ENCODE assay signal across 14 cellular contexts in genomic region chr22:25572708-25573161, GRCh38. TPM values are rescaled to one million over a fixed set of nuclear protein-coding genes. Genes with fewer than 3 reads are reported as not detected.
DNase-seq lines count a peak whose midpoint lies in the region; ATAC-seq, FAIRE-seq and TF ChIP-seq lines count a peak whose summit lies in the region.
"Had no signal": no experiment of that assay in that cellular context is flagged by ENCODE, and none has a peak within 500 bp of the region (broad histone marks: within the 10 kb centered on the region; RNA-seq: fewer than 3 reads in every experiment).

No MANE protein-coding gene starts in this region.

- TF ChIP-seq POLR2A in HepG2 (IDR thresholded peaks at IDR 0.05; ENCODE audit: insufficient read depth in 1 of 2, low read depth in 2 of 2, low read length in 2 of 2) (no peak), right lobe of liver (IDR thresholded peaks at IDR 0.05) (no peak)

- no peak for FAIRE-seq in HepG2 (lab: Jason Lieb, UNC)

- TF ChIP-seq CTCF in HepG2 (CRISPR knock-in tag; IDR thresholded peaks at IDR 0.05) (no peak), right lobe of liver (IDR thresholded peaks at IDR 0.05) (no peak), HFFc6 (IDR thresholded peaks at IDR 0.05) (no peak)

- DNase-seq in HepG2 (ENCODE audit: low spot score) (no peak), right lobe of liver (no peak), SKM-1 treated with dmso at 0.1 percent for 144 hours (lab: John Stamatoyannopoulos, UW; ENCODE audit: unreplicated experiment) (peak; percentile 5), HFFc6 (no peak), NCI-H524 (lab: John Stamatoyannopoulos, UW) (no peak), NCI-H2107 (lab: John Stamatoyannopoulos, UW) (no peak)
- no peak for DNase-seq in effector memory CD8-positive, alpha-beta T cell
- DNase-seq: kidney glomerular epithelial cell; NCI-H1436; NK-92 treated with Interleukin-12 subunit alpha and Interleukin-12 subunit beta, amount 100 ng/mL, for 24 hours; stimulated activated CD4-positive, alpha-beta T cell treated with anti-CD3 and anti-CD28 coated beads, Interleukin-15, amount 100 ng/mL, for 24 hours; substantia nigra had no signal

- H3K79me2 ChIP-seq in HepG2 (ENCODE audit: insufficient read depth, low read length), result peaks cover 17% of the 10 kb centered on the region

- no peak overlapping the region for H3K4me2 ChIP-seq in HepG2 (ENCODE audit: low read depth, low read length)

- intact Hi-C loops in HepG2 (cut with micrococcal nuclease; ENCODE audit: unreplicated experiment) (no loop called here), right lobe of liver (cut with DNase I) (no loop called here)

- no peaks in the 10 kb centered on the region; the same call in none of the 2 replicates for H3K9me3 Mint-ChIP-seq in HFFc6
- H3K9me3 Mint-ChIP-seq in effector memory CD8-positive, alpha-beta T cell, result no peaks in the 10 kb centered on the region

- H3K9me3 ChIP-seq in HepG2 (ENCODE audit: low read length), result no peaks in the 10 kb centered on the region
- no peaks in the 10 kb centered on the region for H3K9me3 ChIP-seq in right lobe of liver
- H3K9me3 ChIP-seq: neutrophil had no signal

- no peak for TF ChIP-seq RAD21 in HepG2 (CRISPR knock-in tag; IDR thresholded peaks at IDR 0.05)

- H3K4me1 ChIP-seq in HepG2 (ENCODE audit: insufficient read depth, low read length), result peaks cover 19% of the 10 kb centered on the region
- H3K4me1 ChIP-seq in right lobe of liver, result no peaks in the 10 kb centered on the region

- no peaks in the 10 kb centered on the region; the same call in 1 of the 2 replicates for H3K27me3 Mint-ChIP-seq in HFFc6 (ENCODE audit: insufficient read depth)
- peaks cover 37 to 51% of the 10 kb centered on the region in 2 donors for H3K27me3 Mint-ChIP-seq in effector memory CD8-positive, alpha-beta T cell

- POLR2A ChIA-PET in HepG2 (lab: Yijun Ruan, JAX), result no interaction called here

- H3K4me3 Mint-ChIP-seq in HFFc6, result no peak overlapping the region
- H3K4me3 Mint-ChIP-seq in effector memory CD8-positive, alpha-beta T cell, result no peak overlapping the region

- H2AFZ ChIP-seq in HepG2 (ENCODE audit: low read length), result no peak overlapping the region

- no TSS peak for BruUV-seq in HepG2 (replicated peaks; lab: Mats Ljungman, UMichigan)

- in situ Hi-C loops in HepG2 (cut with HindIII; ENCODE audit: extremely low pct_ligation_motif_present, low pct_unique_long_range_greater_than_20kb), result no loop called here

- no peaks in the 10 kb centered on the region for H4K20me1 ChIP-seq in HepG2 (ENCODE audit: insufficient read depth, low read length)

- H3K4me1 Mint-ChIP-seq in HFFc6 (ENCODE audit: low read depth), result no peaks in the 10 kb centered on the region
- no peaks in the 10 kb centered on the region for H3K4me1 Mint-ChIP-seq in effector memory CD8-positive, alpha-beta T cell (ENCODE audit: low read depth in 2 of 2)

- H3K27ac Mint-ChIP-seq in HFFc6, result no peak overlapping the region
- H3K27ac Mint-ChIP-seq in effector memory CD8-positive, alpha-beta T cell, result no peak overlapping the region

- no peak for ATAC-seq in HepG2
- no peak for ATAC-seq in right lobe of liver
- ATAC-seq in HG02981 (IDR thresholded peaks at IDR 0.05; ENCODE audit: unreplicated experiment), result peak; percentile 56
- ATAC-seq in effector memory CD8-positive, alpha-beta T cell (replicated peaks), result no peak

- H3K36me3 Mint-ChIP-seq in HFFc6 (ENCODE audit: low read depth), result no peaks in the 10 kb centered on the region
- H3K36me3 Mint-ChIP-seq in effector memory CD8-positive, alpha-beta T cell (ENCODE audit: insufficient read depth), result no peaks in the 10 kb centered on the region

- H3K4me3 ChIP-seq in HepG2 (replicated peaks in 1 of 3; ENCODE audit: insufficient read depth in 1 of 3, low read depth in 2 of 3, low read length in 3 of 3) (no peak overlapping the region), right lobe of liver (no peak overlapping the region)

- no peak overlapping the region for H3K9ac ChIP-seq in HepG2 (ENCODE audit: insufficient read depth, low read depth, low read length)

- H3K27me3 ChIP-seq in HepG2 (ENCODE audit: control insufficient read depth in 1 of 2, insufficient read depth in 2 of 2, low read length in 2 of 2) (no peaks in the 10 kb centered on the region), right lobe of liver (peaks cover 0 to 2% of the 10 kb centered on the region in 2 donors)
- H3K27me3 ChIP-seq: neutrophil had no signal

- H3K27ac ChIP-seq in HepG2 (ENCODE audit: extremely low read length, insufficient read depth, low read length) (no peak overlapping the region), right lobe of liver (no peak overlapping the region)
- H3K27ac ChIP-seq: neutrophil had no signal

- CTCF ChIA-PET in HepG2 (lab: Yijun Ruan, JAX; ENCODE audit: low intra/inter-chr PET ratio, low total read pairs), result no interaction called here

- no peak for TF ChIP-seq EP300 in HepG2 (IDR thresholded peaks at IDR 0.05; ENCODE audit: low read depth in 2 of 2, low read length in 2 of 2)
- TF ChIP-seq EP300 in HepG2 (CRISPR knock-in tag; IDR thresholded peaks at IDR 0.05; ENCODE audit: borderline replicate concordance), result no peak

- no peaks in the 10 kb centered on the region for H3K36me3 ChIP-seq in HepG2 (replicated peaks in 1 of 2; ENCODE audit: control insufficient read depth in 1 of 2, insufficient read depth in 2 of 2, low read length in 2 of 2)
- H3K36me3 ChIP-seq in right lobe of liver, result no peaks in the 10 kb centered on the region
- H3K36me3 ChIP-seq: neutrophil had no signal

TF ChIP-seq in HepG2, 621 proteins besides CTCF, POLR2A, EP300 and RAD21:
- TF ChIP-seq ZNF841 (CRISPR knock-in tag; IDR thresholded peaks at IDR 0.05; ENCODE audit: borderline replicate concordance) (no peak), KLF12 (CRISPR knock-in tag; IDR thresholded peaks at IDR 0.05; ENCODE audit: borderline replicate concordance) (no peak), ZNF136 (CRISPR knock-in tag; IDR thresholded peaks at IDR 0.05; ENCODE audit: low read depth) (no peak), MAFF (IDR thresholded peaks at IDR 0.05; ENCODE audit: low read depth, low read length) (0 out of 2 replicates have a peak, but pooled peaks have one; percentile 18), MAFK (conservative IDR thresholded peaks at IDR 0.05 in 1 of 2, IDR thresholded peaks at IDR 0.05 in 1 of 2; ENCODE audit: low read length in 2 of 2) (peak; percentile 34 to 44; a peak in 2 of 4 replicates)

RNA-seq across cellular contexts. Expression of gene GRK3, which starts 8.3 kb away (rescaled TPM):
- total RNA-seq in HepG2 (2016; rRNA removed; fragmentation: Illumina TruSeq; extraction: Trizol), result 16.7 and 23.6 TPM in 2 replicates
- 13.1 and 14.5 TPM in 2 replicates for total RNA-seq in HepG2 (2016; cell fraction: cytosol; rRNA removed; fragmentation: Illumina TruSeq; extraction: Trizol; ENCODE audit: low read depth)
- total RNA-seq in HepG2 (2016; cell fraction: insoluble cytoplasmic fraction; rRNA removed; fragmentation: Illumina TruSeq; extraction: Trizol), result 17.2 and 21.5 TPM in 2 replicates
- total RNA-seq in HepG2 (2016; cell fraction: membrane; rRNA removed; fragmentation: Illumina TruSeq; extraction: Trizol), result 24.9 and 31.5 TPM in 2 replicates
- 10.9 and 11.2 TPM in 2 replicates for total RNA-seq in HepG2 (2016; cell fraction: nucleus; rRNA removed; fragmentation: Illumina TruSeq; extraction: Trizol)
- polyA plus RNA-seq in HepG2 (2011; rRNA removed), result 8.4 and 8.5 TPM in 2 replicates
- polyA plus RNA-seq in HepG2 (2011; cell fraction: cytosol; rRNA removed), result 4.6 and 7.2 TPM in 2 replicates
- 7.4 TPM in 2 replicates for polyA plus RNA-seq in HepG2 (2011; cell fraction: nucleus; rRNA removed)
- 6.3 and 6.9 TPM in 2 replicates for polyA plus RNA-seq in HepG2 (2012)
- polyA plus RNA-seq in HepG2 (2016; cell fraction: cytosol; fragmentation: Illumina TruSeq; extraction: Trizol; ENCODE audit: low read depth), result 9.1 and 9.5 TPM in 2 replicates
- 13.1 and 17.4 TPM in 2 replicates for polyA plus RNA-seq in HepG2 (2016; cell fraction: insoluble cytoplasmic fraction; fragmentation: Illumina TruSeq; extraction: Trizol; ENCODE audit: low read depth)
- polyA plus RNA-seq in HepG2 (2016; cell fraction: membrane; fragmentation: Illumina TruSeq; extraction: Trizol; ENCODE audit: low read depth), result 18.9 and 19.4 TPM in 2 replicates
- polyA plus RNA-seq in HepG2 (2016; cell fraction: nucleus; fragmentation: Illumina TruSeq; extraction: Trizol; ENCODE audit: insufficient read depth, low read depth), result 11.1 and 12.7 TPM in 2 replicates
- 12.8 TPM in 1 of 2 replicates, not detected in the other for polyA minus RNA-seq in HepG2 (2011; rRNA and poly(A)+ RNA removed; ENCODE audit: low replicate concordance)
- polyA minus RNA-seq in HepG2 (2011; cell fraction: cytosol; rRNA and poly(A)+ RNA removed), result 9.5 and 11.9 TPM in 2 replicates
- 13.4 and 15.9 TPM in 2 replicates for polyA minus RNA-seq in HepG2 (2011; cell fraction: nucleus; rRNA and poly(A)+ RNA removed)
- total RNA-seq in right lobe of liver, result 1 to 10 TPM; 1.1 to 4.9 (median 3.6) TPM
- total RNA-seq in HFFc6 (2021; fragmentation: NEBNext Ultra II Directional; extraction: Animal tissue kit (Norgen Biotek cat#: 25700)), result under 1 TPM in 1 of 6 experiments, not detected in 5; 0.05 TPM
